ENCODE assay signal across 29 cellular contexts in the genomic region with DNA sequence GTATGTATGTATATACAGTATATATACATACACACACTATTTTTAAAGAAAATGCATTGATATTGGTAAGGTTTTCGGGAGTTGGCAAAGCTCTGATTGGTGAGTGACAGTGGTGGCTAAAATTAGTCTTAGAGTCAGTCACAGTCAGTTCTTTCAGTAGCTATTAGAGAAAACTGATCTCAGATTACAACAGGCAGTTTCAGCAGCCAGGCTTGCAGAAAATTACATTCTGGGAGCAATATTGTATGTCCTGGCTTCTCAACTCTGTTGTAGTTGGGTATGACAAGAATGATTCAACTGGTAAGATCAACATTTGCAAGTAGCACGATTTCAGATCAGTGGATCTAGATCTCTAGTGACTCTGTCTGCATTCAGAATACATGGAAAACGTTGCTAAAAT.
A peak's percentile ranks its signal among the peaks of the same experiment; 100 is the strongest.
DNase-seq lines count a peak whose midpoint lies in the region; TF ChIP-seq lines count a peak whose summit lies in the region.
"Had no signal": no experiment of that assay in that cellular context is flagged by ENCODE, and none has a peak within 500 bp of the region (broad histone marks: within the 10 kb centered on the region; RNA-seq: fewer than 3 reads in every experiment).

No MANE protein-coding gene starts in this region.

- no peaks in the 10 kb centered on the region for H3K36me3 ChIP-seq in A673 (ENCODE audit: insufficient read depth, low read length, poor library complexity, severe bottlenecking)
- H3K36me3 ChIP-seq: heart right ventricle, upper lobe of right lung had no signal

- no peaks in the 10 kb centered on the region for H3K4me1 ChIP-seq in A673 (ENCODE audit: insufficient read depth, low read length, poor library complexity, severe bottlenecking)
- H3K4me1 ChIP-seq: body of pancreas, heart right ventricle, parathyroid adenoma, upper lobe of right lung had no signal

- H3K27me3 ChIP-seq in A673 (replicated peaks; ENCODE audit: insufficient read depth, low read depth, low read length, poor library complexity): no peaks in the 10 kb centered on the region
- H3K27me3 ChIP-seq: body of pancreas, upper lobe of right lung had no signal

- intact Hi-C loops in A673 (cut with micrococcal nuclease; ENCODE audit: unreplicated experiment): no loop called here

- peak; percentile 73 for DNase-seq in M059J (ENCODE audit: low read depth)
- DNase-seq in amniotic stem cell (lab: John Stamatoyannopoulos, UW): peak; percentile 6
- peak; percentile 26 for DNase-seq in fibroblast of pulmonary artery (ENCODE audit: low read depth)
- peak; percentile 82 for DNase-seq in stromal cell of bone marrow (ENCODE audit: low read depth)
- no peak for DNase-seq in mucosa of gallbladder (ENCODE audit: low spot score)
- DNase-seq in activated CD4-positive, CD25-positive, alpha-beta regulatory T cell (lab: John Stamatoyannopoulos, UW): no peak
- DNase-seq in A673 (ENCODE audit: low spot score): no peak
- DNase-seq: activated CD4-positive, CD25-positive, alpha-beta regulatory T cell treated with anti-CD3 and anti-CD28 coated beads, Interleukin-2, amount 50 U/mL, for 72 hours; activated CD8-positive, alpha-beta T cell treated with anti-CD3 and anti-CD28 coated beads for 36 hours; activated effector memory CD4-positive, alpha-beta T cell treated with anti-CD3 and anti-CD28 coated beads, Interleukin-2, amount 50 U/mL, for 16 hours; activated naive CD8-positive, alpha-beta T cell treated with anti-CD3 and anti-CD28 coated beads for 36 hours; body of pancreas; CD8-positive, alpha-beta T cell; heart right ventricle; kidney glomerular epithelial cell; mucosa of descending colon; NCI-H1048; NCI-H1694; NCI-H526 treated with DMSO at 0.1 percent for 48 hours; nephron progenitor cell; right cardiac atrium; RPMI8226; stimulated activated CD4-positive, alpha-beta T cell treated with anti-CD3 and anti-CD28 coated beads, Interleukin-12 subunit alpha, Interleukin-12 subunit beta, amount 100 ng/mL, for 4 hours; stimulated activated CD4-positive, alpha-beta T cell treated with anti-CD3 and anti-CD28 coated beads, Interleukin-4, amount 100 ng/mL, for 1 hour; substantia nigra; T-helper 17 cell; upper lobe of right lung had no signal

- no TSS peak for BruUV-seq in A673 (replicated peaks; lab: Mats Ljungman, UMichigan)

- H3K9me3 ChIP-seq in A673 (ENCODE audit: low read depth, low read length, poor library complexity, severe bottlenecking): no peaks in the 10 kb centered on the region
- H3K9me3 ChIP-seq: body of pancreas, mucosa of descending colon, upper lobe of right lung had no signal

- CTCF ChIA-PET in A673 (lab: Charles Lee): no interaction called here

- H3K27ac ChIP-seq in A673 (ENCODE audit: low read depth, low read length, poor library complexity, severe bottlenecking): no peak overlapping the region
- H3K27ac ChIP-seq: body of pancreas, heart right ventricle, parathyroid adenoma, upper lobe of right lung had no signal

- no peak overlapping the region for H3K4me3 ChIP-seq in fibroblast of pulmonary artery (replicated peaks; ENCODE audit: low read depth, low read length)
- H3K4me3 ChIP-seq in A673 (ENCODE audit: low read depth, low read length, poor library complexity, severe bottlenecking): no peak overlapping the region
- H3K4me3 ChIP-seq: body of pancreas, heart right ventricle, lung, mucosa of descending colon, upper lobe of right lung had no signal

- POLR2A ChIA-PET in A673 (lab: Charles Lee; ENCODE audit: low non-redundant PET): no interaction called here

- TF ChIP-seq CTCF in fibroblast of pulmonary artery (IDR thresholded peaks at IDR 0.05; ENCODE audit: low read length, missing control alignments): no peak
- no peak for TF ChIP-seq CTCF in A673 (conservative IDR thresholded peaks at IDR 0.05; ENCODE audit: low read depth, low read length)

Comparison
In these comparisons a context has a peak if more than half of its experiments do, and no peak if none do; other contexts are left out.
1. DNase-seq: peak in M059J (single experiment), amniotic stem cell (single experiment), fibroblast of pulmonary artery (single experiment) and stromal cell of bone marrow (single experiment); none in mucosa of gallbladder (single experiment), activated CD4-positive, CD25-positive, alpha-beta regulatory T cell (0 of 4) and A673 (single experiment).